ENCODE assay signal across 6 cellular contexts in genomic region chr3:147152476-147152875, GRCh38.
"Had no signal": no experiment of that assay in that cellular context is flagged by ENCODE, and none has a peak within 500 bp of the region (broad histone marks: within the 10 kb centered on the region; RNA-seq: fewer than 3 reads in every experiment).

No MANE protein-coding gene starts in this region.

- H3K4me3 ChIP-seq: GM23338, K562 had no signal

- H3K4me1 Mint-ChIP-seq: GM23338, H9 had no signal

- ATAC-seq: GM23338, K562 had no signal

- DNase-seq: H9, HCEC 1CT, HFFc6, IMR-90 had no signal

- H3K4me3 Mint-ChIP-seq: GM23338, H9, HFFc6 had no signal

- H3K27ac Mint-ChIP-seq: GM23338, H9, HFFc6 had no signal
